In genomic region chr6:43911354-43911624, GRCh38 we compare ENCODE assay signal across 19 cellular contexts.
DNase-seq lines count a peak whose midpoint lies in the region; FAIRE-seq and TF ChIP-seq lines count a peak whose summit lies in the region.
"Had no signal": no experiment of that assay in that cellular context is flagged by ENCODE, and none has a peak within 500 bp of the region (broad histone marks: within the 10 kb centered on the region; RNA-seq: fewer than 3 reads in every experiment).

No MANE protein-coding gene starts in this region.

- no peak for DNase-seq in AG04450 (ENCODE audit: low read depth, low spot score)
- DNase-seq in bronchial epithelial cell (ENCODE audit: low read depth): no peak
- DNase-seq in neural progenitor cell (ENCODE audit: low spot score): no peak
- no peak for DNase-seq in NCI-H748 (lab: John Stamatoyannopoulos, UW; ENCODE audit: unreplicated experiment)
- no peak for DNase-seq in dorsolateral prefrontal cortex
- DNase-seq in COR-L47 (lab: John Stamatoyannopoulos, UW): no peak
- no peak for DNase-seq in activated T-helper 2 cell treated with anti-CD3 and anti-CD28 coated beads, Interferon-gamma antibody, Interleukin-2, Interleukin-4, amounts not matched to agents 10 μg/mL and 5 μg/mL and 100 μg/mL, durations not matched to agents 14 hours and 24 hours and 36 hours (ENCODE audit: low spot score)
- DNase-seq: activated CD4-positive, alpha-beta T cell treated with anti-CD3 and anti-CD28 coated beads for 4 hours; activated CD8-positive, alpha-beta memory T cell treated with anti-CD3 and anti-CD28 coated beads, Interleukin-2, amount 10 ng/mL, durations not matched to agents 7 days and 5 days; activated naive CD8-positive, alpha-beta T cell treated with anti-CD3 and anti-CD28 coated beads, Interleukin-2, amount 50 U/mL, for 24 hours; left colon; NCI-H446; stimulated activated CD8-positive, alpha-beta memory T cell treated with anti-CD3 and anti-CD28 coated beads, Interleukin-4, amount 100 ng/mL, for 48 hours had no signal

- intact Hi-C loops in dorsolateral prefrontal cortex (cut with DNase I): no loop called here
- intact Hi-C loops in activated T-helper 2 cell treated with anti-CD3 and anti-CD28 coated beads, Interferon-gamma antibody, Interleukin-2, Interleukin-4, amounts not matched to agents 10 μg/mL and 5 μg/mL and 100 μg/mL, durations not matched to agents 14 hours and 24 hours and 36 hours (cut with micrococcal nuclease): no loop called here

- TF ChIP-seq CTCF in AG04450 (IDR thresholded peaks at IDR 0.05; ENCODE audit: low read depth, low read length) (no peak), bronchial epithelial cell (IDR thresholded peaks at IDR 0.05; ENCODE audit: insufficient read depth, low read length, severe bottlenecking) (no peak), neural progenitor cell (IDR thresholded peaks at IDR 0.05) (no peak), dorsolateral prefrontal cortex (IDR thresholded peaks at IDR 0.05 in 54 of 56, conservative IDR thresholded peaks at IDR 0.05 in 2 of 56; ENCODE audit: low read depth in 1 of 56, partially characterized antibody in 56 of 56) (no peak)

- no peak overlapping the region for H3K4me2 ChIP-seq in neural progenitor cell

- H3K36me3 ChIP-seq in HUES6 (ENCODE audit: control insufficient read depth, insufficient read depth, low read length): no peaks in the 10 kb centered on the region
- no peaks in the 10 kb centered on the region for H3K36me3 ChIP-seq in bronchial epithelial cell (ENCODE audit: control insufficient read depth, insufficient read depth, low read length)
- H3K36me3 ChIP-seq in neural progenitor cell: no peaks in the 10 kb centered on the region
- H3K36me3 ChIP-seq: breast epithelium, HAP-1, neutrophil had no signal

- H3K4me3 Mint-ChIP-seq in neural progenitor cell: no peak overlapping the region
- no peak overlapping the region for H3K4me3 Mint-ChIP-seq in activated T-helper 2 cell treated with anti-CD3 and anti-CD28 coated beads, Interferon-gamma antibody, Interleukin-2, Interleukin-4, amounts not matched to agents 10 μg/mL and 5 μg/mL and 100 μg/mL, durations not matched to agents 14 hours and 24 hours and 36 hours (ENCODE audit: low read depth)
- H3K4me3 Mint-ChIP-seq: activated CD8-positive, alpha-beta memory T cell treated with anti-CD3 and anti-CD28 coated beads, Interleukin-2, amount 10 ng/mL, durations not matched to agents 7 days and 5 days; activated naive CD8-positive, alpha-beta T cell treated with anti-CD3 and anti-CD28 coated beads, Interleukin-2, amount 50 U/mL, for 24 hours had no signal

- H3K9ac ChIP-seq in HUES6 (ENCODE audit: low read length) (peak overlapping the region; percentile 41), neural progenitor cell (no peak overlapping the region)

- peaks cover 4% of the 10 kb centered on the region for H3K27me3 ChIP-seq in AG04450 (ENCODE audit: control insufficient read depth, insufficient read depth, low read length)
- H3K27me3 ChIP-seq in HUES6 (ENCODE audit: control insufficient read depth, insufficient read depth, low read length): no peaks in the 10 kb centered on the region
- H3K27me3 ChIP-seq in bronchial epithelial cell (ENCODE audit: control insufficient read depth, insufficient read depth, low read length): no peaks in the 10 kb centered on the region
- no peaks in the 10 kb centered on the region for H3K27me3 ChIP-seq in neural progenitor cell
- H3K27me3 ChIP-seq in dorsolateral prefrontal cortex: peaks cover 0 to 6% (median 0%) of the 10 kb centered on the region in 45 donors
- H3K27me3 ChIP-seq: breast epithelium had no signal

- no peaks in the 10 kb centered on the region for H3F3A ChIP-seq in neural progenitor cell (ENCODE audit: low read depth)

- no peaks in the 10 kb centered on the region for H4K20me1 ChIP-seq in neural progenitor cell (ENCODE audit: low read depth)

- no peaks in the 10 kb centered on the region for H3K79me2 ChIP-seq in neural progenitor cell (ENCODE audit: low read depth)

- H3K27me3 Mint-ChIP-seq in neural progenitor cell (ENCODE audit: insufficient read depth, low read depth): peaks cover 11% of the 10 kb centered on the region
- H3K27me3 Mint-ChIP-seq in activated T-helper 2 cell treated with anti-CD3 and anti-CD28 coated beads, Interferon-gamma antibody, Interleukin-2, Interleukin-4, amounts not matched to agents 10 μg/mL and 5 μg/mL and 100 μg/mL, durations not matched to agents 14 hours and 24 hours and 36 hours (ENCODE audit: low read depth): no peaks in the 10 kb centered on the region
- H3K27me3 Mint-ChIP-seq: activated naive CD8-positive, alpha-beta T cell treated with anti-CD3 and anti-CD28 coated beads, Interleukin-2, amount 50 U/mL, for 24 hours had no signal

- H3K9me3 Mint-ChIP-seq in neural progenitor cell: no peaks in the 10 kb centered on the region
- no peaks in the 10 kb centered on the region for H3K9me3 Mint-ChIP-seq in activated T-helper 2 cell treated with anti-CD3 and anti-CD28 coated beads, Interferon-gamma antibody, Interleukin-2, Interleukin-4, amounts not matched to agents 10 μg/mL and 5 μg/mL and 100 μg/mL, durations not matched to agents 14 hours and 24 hours and 36 hours
- H3K9me3 Mint-ChIP-seq: activated naive CD8-positive, alpha-beta T cell treated with anti-CD3 and anti-CD28 coated beads, Interleukin-2, amount 50 U/mL, for 24 hours had no signal

- peaks cover 37% of the 10 kb centered on the region for H3K4me1 Mint-ChIP-seq in neural progenitor cell
- H3K4me1 Mint-ChIP-seq in activated T-helper 2 cell treated with anti-CD3 and anti-CD28 coated beads, Interferon-gamma antibody, Interleukin-2, Interleukin-4, amounts not matched to agents 10 μg/mL and 5 μg/mL and 100 μg/mL, durations not matched to agents 14 hours and 24 hours and 36 hours (ENCODE audit: low read depth): no peaks in the 10 kb centered on the region
- H3K4me1 Mint-ChIP-seq: activated CD8-positive, alpha-beta memory T cell treated with anti-CD3 and anti-CD28 coated beads, Interleukin-2, amount 10 ng/mL, durations not matched to agents 7 days and 5 days; activated naive CD8-positive, alpha-beta T cell treated with anti-CD3 and anti-CD28 coated beads, Interleukin-2, amount 50 U/mL, for 24 hours had no signal

- POLR2A ChIA-PET in AG04450 (lab: Yijun Ruan, JAX): no interaction called here

- no peak overlapping the region for H2AFZ ChIP-seq in neural progenitor cell (replicated peaks)

- H3K9me3 ChIP-seq in AG04450 (ENCODE audit: control insufficient read depth, insufficient read depth, low read length): no peaks in the 10 kb centered on the region
- H3K9me3 ChIP-seq in HUES6 (ENCODE audit: control insufficient read depth, insufficient read depth, low read depth, low read length): no peaks in the 10 kb centered on the region
- no peaks in the 10 kb centered on the region for H3K9me3 ChIP-seq in neural progenitor cell (ENCODE audit: low read depth)
- H3K9me3 ChIP-seq: breast epithelium, HAP-1, neutrophil had no signal

- H3K27ac ChIP-seq in AG04450 (ENCODE audit: low read depth, low read length) (peak overlapping the region; percentile 65), HUES6 (ENCODE audit: low read depth, low read length) (peak overlapping the region; percentile 47; the same call in 1 of the 2 replicates), neural progenitor cell (no peak overlapping the region), dorsolateral prefrontal cortex (no peak overlapping the region)
- H3K27ac ChIP-seq: breast epithelium, neutrophil had no signal

- CTCF ChIA-PET in AG04450 (lab: Charles Lee): no interaction called here

- H3K4me3 ChIP-seq in AG04450 (ENCODE audit: low read depth, low read length) (no peak overlapping the region), HUES6 (ENCODE audit: low read depth, low read length) (no peak overlapping the region), bronchial epithelial cell (ENCODE audit: low read depth, low read length) (peak overlapping the region; percentile 0), neural progenitor cell (no peak overlapping the region), dorsolateral prefrontal cortex (no peak overlapping the region)
- H3K4me3 ChIP-seq: breast epithelium, HAP-1 had no signal

- no peaks in the 10 kb centered on the region for H3K36me3 Mint-ChIP-seq in neural progenitor cell
- H3K36me3 Mint-ChIP-seq in activated T-helper 2 cell treated with anti-CD3 and anti-CD28 coated beads, Interferon-gamma antibody, Interleukin-2, Interleukin-4, amounts not matched to agents 10 μg/mL and 5 μg/mL and 100 μg/mL, durations not matched to agents 14 hours and 24 hours and 36 hours (ENCODE audit: low read depth): no peaks in the 10 kb centered on the region
- H3K36me3 Mint-ChIP-seq: activated CD8-positive, alpha-beta memory T cell treated with anti-CD3 and anti-CD28 coated beads, Interleukin-2, amount 10 ng/mL, durations not matched to agents 7 days and 5 days had no signal

- no peak for FAIRE-seq in bronchial epithelial cell (lab: Jason Lieb, UNC)
- FAIRE-seq: frontal cortex, G401.6 had no signal

- peak overlapping the region; percentile 76 for H3K27ac Mint-ChIP-seq in neural progenitor cell
- no peak overlapping the region for H3K27ac Mint-ChIP-seq in activated T-helper 2 cell treated with anti-CD3 and anti-CD28 coated beads, Interferon-gamma antibody, Interleukin-2, Interleukin-4, amounts not matched to agents 10 μg/mL and 5 μg/mL and 100 μg/mL, durations not matched to agents 14 hours and 24 hours and 36 hours
- H3K27ac Mint-ChIP-seq: activated CD8-positive, alpha-beta memory T cell treated with anti-CD3 and anti-CD28 coated beads, Interleukin-2, amount 10 ng/mL, durations not matched to agents 7 days and 5 days; activated naive CD8-positive, alpha-beta T cell treated with anti-CD3 and anti-CD28 coated beads, Interleukin-2, amount 50 U/mL, for 24 hours had no signal

- H3K4me1 ChIP-seq in HUES6 (ENCODE audit: control insufficient read depth, insufficient read depth, low read length) (peaks cover 30% of the 10 kb centered on the region), neural progenitor cell (peaks cover 28% of the 10 kb centered on the region)
- H3K4me1 ChIP-seq: breast epithelium had no signal

Comparison
In these comparisons a context has a peak if more than half of its experiments do, and no peak if none do; other contexts are left out.
1. H3K27ac ChIP-seq: peak in AG04450 (single experiment) and HUES6 (single experiment); none in neural progenitor cell (single experiment) and dorsolateral prefrontal cortex (0 of 59).